Comparison of ENCODE assay signal across 7 cellular contexts in the genomic region with DNA sequence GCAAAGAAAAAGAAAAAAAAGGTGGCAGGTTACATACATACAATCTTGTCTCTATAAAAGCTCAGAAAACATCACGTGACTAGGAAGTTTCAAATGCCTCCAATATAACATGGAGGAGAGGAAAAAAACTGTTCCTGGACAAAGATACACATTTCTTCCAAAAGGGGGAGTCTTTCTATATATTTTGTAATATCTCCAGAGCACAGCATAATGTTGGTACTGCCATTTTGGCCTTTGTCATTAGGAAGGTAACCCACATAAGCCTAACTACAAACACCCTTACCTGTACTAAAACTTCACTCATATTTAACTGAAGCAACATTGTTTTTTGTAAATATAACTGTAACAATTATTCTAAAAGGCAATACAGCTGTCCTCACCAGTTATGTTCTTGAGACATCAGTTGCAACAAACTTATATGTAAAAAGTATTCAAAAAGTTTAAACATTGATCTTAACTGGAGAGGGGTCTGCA.
DNase-seq lines count a peak whose midpoint lies in the region; ATAC-seq and TF ChIP-seq lines count a peak whose summit lies in the region.

No MANE protein-coding gene starts in this region.

- H3K79me2 ChIP-seq in Loucy (ENCODE audit: insufficient read depth, low read length): peaks cover 46% of the 10 kb centered on the region

- H3K36me3 ChIP-seq in ES-I3 (ENCODE audit: insufficient read depth, low read length) (0 out of 2 replicates have a peak, but pooled peaks cover 3% of the 10 kb centered on the region), Loucy (ENCODE audit: insufficient read depth, low read length) (peaks cover 4% of the 10 kb centered on the region; the same call in 1 of the 2 replicates), RWPE2 (ENCODE audit: low read depth) (peaks cover 30% of the 10 kb centered on the region)

- no peaks in the 10 kb centered on the region for H3K9me2 ChIP-seq in Loucy (replicated peaks; ENCODE audit: low read depth, low read length)

- TF ChIP-seq CTCF in Loucy (conservative IDR thresholded peaks at IDR 0.05; ENCODE audit: low read length) (peak; percentile 60), RWPE2 (IDR thresholded peaks at IDR 0.05; ENCODE audit: poor library complexity, severe bottlenecking) (peak; percentile 81)

- H3K4me2 ChIP-seq in Loucy (ENCODE audit: low read depth, low read length, poor library complexity, severe bottlenecking): peak overlapping the region; percentile 84

- no peak for DNase-seq in RWPE2 (ENCODE audit: low spot score)
- peak; percentile 32 for DNase-seq in epidermal melanocyte (ENCODE audit: insufficient read length, low spot score)
- DNase-seq in putamen (ENCODE audit: low spot score): peak; percentile 5

- ATAC-seq in RWPE2 (ENCODE audit: low read depth): peak; percentile 19
- ATAC-seq in GM21529 (IDR thresholded peaks at IDR 0.05; ENCODE audit: unreplicated experiment): no peak
- no peak for ATAC-seq in GM21825 (IDR thresholded peaks at IDR 0.05; ENCODE audit: unreplicated experiment)

- H3K4me3 ChIP-seq in Loucy (ENCODE audit: low read length, poor library complexity, severe bottlenecking) (peak overlapping the region; percentile 83), RWPE2 (ENCODE audit: severe bottlenecking) (peak overlapping the region; percentile 84)

- peak overlapping the region; percentile 85 for H3K27ac ChIP-seq in RWPE2 (ENCODE audit: poor library complexity, severe bottlenecking)

- peak overlapping the region; percentile 99 for H3K9ac ChIP-seq in ES-I3 (ENCODE audit: low read depth, low read length)
- peak overlapping the region; percentile 92 for H3K9ac ChIP-seq in Loucy (ENCODE audit: low read depth, low read length, poor library complexity, severe bottlenecking)

- H3F3A ChIP-seq in Loucy (ENCODE audit: low read depth): no peaks in the 10 kb centered on the region

- H4K20me1 ChIP-seq in Loucy (ENCODE audit: insufficient read depth, low read length, poor library complexity, severe bottlenecking): peaks cover 36% of the 10 kb centered on the region

- H3K4me1 ChIP-seq in ES-I3 (ENCODE audit: insufficient read depth, low read length): no peaks in the 10 kb centered on the region; the same call in 1 of the 2 replicates
- H3K4me1 ChIP-seq in Loucy (ENCODE audit: insufficient read depth, low read length, poor library complexity, severe bottlenecking): peaks cover 26% of the 10 kb centered on the region
- peaks cover 26% of the 10 kb centered on the region for H3K4me1 ChIP-seq in RWPE2 (ENCODE audit: insufficient read depth, poor library complexity, severe bottlenecking)

- H3K27me3 ChIP-seq in Loucy (ENCODE audit: insufficient read depth, low read length, poor library complexity, severe bottlenecking): peaks cover 16% of the 10 kb centered on the region
- no peaks in the 10 kb centered on the region for H3K27me3 ChIP-seq in RWPE2 (ENCODE audit: insufficient read depth, poor library complexity, severe bottlenecking)

- H3K9me3 ChIP-seq in ES-I3 (ENCODE audit: control insufficient read depth, insufficient read depth, low read length): no peaks in the 10 kb centered on the region
- no peaks in the 10 kb centered on the region for H3K9me3 ChIP-seq in Loucy (ENCODE audit: insufficient read depth, low read depth, low read length)
- H3K9me3 ChIP-seq in RWPE2 (ENCODE audit: severe bottlenecking): no peaks in the 10 kb centered on the region

- H2AFZ ChIP-seq in Loucy (ENCODE audit: low read length): peak overlapping the region; percentile 62; the same call in 1 of the 2 replicates
